ENCODE assay signal across 6 cellular contexts in genomic region chr3:33029450-33029849, GRCh38.
DNase-seq lines count a peak whose midpoint lies in the region; ATAC-seq, FAIRE-seq and TF ChIP-seq lines count a peak whose summit lies in the region.
"Not testable (repeated sequence)": the region's sequence is repeated elsewhere in the genome, so short reads cannot be mapped to it uniquely, and the experiment has no call there.

No MANE protein-coding gene starts in this region.

- peak overlapping the region; percentile 47 for H3K27ac ChIP-seq in CD4-positive, CD25-positive, alpha-beta regulatory T cell (ENCODE audit: insufficient read depth, low read length, poor library complexity, severe bottlenecking)
- H3K27ac ChIP-seq in HEK293 (ENCODE audit: extremely low read depth, low read depth, low read length); K562 (ENCODE audit: extremely low read depth, low read depth, low read length): not testable (repeated sequence)

- H3K9me3 Mint-ChIP-seq in CD4-positive, CD25-positive, alpha-beta regulatory T cell; activated T-cell treated with anti-CD3 and anti-CD28 coated beads, Interleukin-2, amount 50 U/mL, for 72 hours; activated T-helper 17 cell treated with anti-CD3 and anti-CD28 coated beads, Interleukin-2, amount 50 U/mL, for 72 hours: not testable (repeated sequence)

- DNase-seq in CD4-positive, CD25-positive, alpha-beta regulatory T cell; T-helper 17 cell; activated T-cell treated with anti-CD3 and anti-CD28 coated beads, Interleukin-2, amount 50 U/mL, for 72 hours; K562 (ENCODE audit: extremely low read depth in 1 of 4, low spot score in 3 of 4): not testable (repeated sequence)

- TF ChIP-seq CTCF in HEK293 (tag by site-specific recombination; IDR thresholded peaks at IDR 0.05); K562 (IDR thresholded peaks at IDR 0.05 in 2 of 3, conservative IDR thresholded peaks at IDR 0.05 in 1 of 3; ENCODE audit: insufficient read depth in 2 of 3, low read depth in 1 of 3, low read length in 3 of 3): not testable (repeated sequence)

- not testable (repeated sequence) for BruUV-seq in K562 (replicated peaks; lab: Mats Ljungman, UMichigan)

- H3K9me1 ChIP-seq in K562 (ENCODE audit: control insufficient read depth, insufficient read depth, low read length) = not testable (repeated sequence)

- not testable (repeated sequence) for H3K4me2 ChIP-seq in K562 (ENCODE audit: insufficient read depth, low read length)

- peaks cover 34% of the 10 kb centered on the region for H3K36me3 Mint-ChIP-seq in CD4-positive, CD25-positive, alpha-beta regulatory T cell
- not testable (repeated sequence) for H3K36me3 Mint-ChIP-seq in T-helper 17 cell (ENCODE audit: low read depth); activated T-cell treated with anti-CD3 and anti-CD28 coated beads, Interleukin-2, amount 50 U/mL, for 72 hours (ENCODE audit: insufficient read depth in 2 of 2)
- H3K36me3 Mint-ChIP-seq in activated T-helper 17 cell treated with anti-CD3 and anti-CD28 coated beads, Interleukin-2, amount 50 U/mL, for 72 hours (ENCODE audit: low read depth) = peaks cover 64% of the 10 kb centered on the region

- peaks cover 21% of the 10 kb centered on the region for H3K36me3 ChIP-seq in CD4-positive, CD25-positive, alpha-beta regulatory T cell (ENCODE audit: control insufficient read depth, insufficient read depth, low read length)
- H3K36me3 ChIP-seq in HEK293 (ENCODE audit: control insufficient read depth in 2 of 2, insufficient read depth in 1 of 2, low read length in 2 of 2) = not testable (repeated sequence)
- H3K36me3 ChIP-seq in K562 (ENCODE audit: control insufficient read depth, insufficient read depth, low read length) = peaks cover 23% of the 10 kb centered on the region

- POLR2A ChIA-PET in HEK293 (lab: Yijun Ruan, JAX) = not testable (repeated sequence)
- POLR2A ChIA-PET in K562 (lab: Yijun Ruan, JAX) = interaction anchor here (1.1 kb wide), 1 partner anchor 60 kb away, joined by 3 read pairs; no protein-coding TSS in a partner anchor

- H3K79me2 ChIP-seq in K562 (ENCODE audit: control insufficient read depth, insufficient read depth, low read length) = not testable (repeated sequence)

- peak overlapping the region in 2 of 3 donors; percentile 58 to 72 for H3K27ac Mint-ChIP-seq in CD4-positive, CD25-positive, alpha-beta regulatory T cell
- peak overlapping the region; percentile 96 for H3K27ac Mint-ChIP-seq in T-helper 17 cell
- H3K27ac Mint-ChIP-seq in activated T-cell treated with anti-CD3 and anti-CD28 coated beads, Interleukin-2, amount 50 U/mL, for 72 hours = peak overlapping the region; percentile 13
- H3K27ac Mint-ChIP-seq in activated T-helper 17 cell treated with anti-CD3 and anti-CD28 coated beads, Interleukin-2, amount 50 U/mL, for 72 hours = peak overlapping the region; percentile 80

- not testable (repeated sequence) for H3K4me3 ChIP-seq in CD4-positive, CD25-positive, alpha-beta regulatory T cell (ENCODE audit: low read depth, low read length); HEK293 (ENCODE audit: low read depth, low read length); K562

- not testable (repeated sequence) for H3K9ac ChIP-seq in K562 (ENCODE audit: insufficient read depth in 1 of 2, low read depth in 2 of 2, low read length in 2 of 2)

- CTCF ChIA-PET in HEK293 (lab: Yijun Ruan, JAX) = interaction anchor here (0.8 kb wide), 1 partner anchor 203 kb away, joined by 3 read pairs; no protein-coding TSS in a partner anchor
- CTCF ChIA-PET in K562 (lab: Yijun Ruan, JAX; ENCODE audit: low intra/inter-chr PET ratio) = not testable (repeated sequence)

- H3K9me3 ChIP-seq in CD4-positive, CD25-positive, alpha-beta regulatory T cell (ENCODE audit: control insufficient read depth in 2 of 2, low read length in 2 of 2); HEK293 (ENCODE audit: control insufficient read depth, insufficient read depth, low read depth, low read length); T-helper 17 cell (ENCODE audit: control insufficient read depth, low read length, poor library complexity, severe bottlenecking); K562 (replicated peaks; ENCODE audit: control insufficient read depth, insufficient read depth, low read depth, low read length): not testable (repeated sequence)

- TF ChIP-seq EP300 in K562 (IDR thresholded peaks at IDR 0.05; ENCODE audit: low read length) = not testable (repeated sequence)

- H3K4me1 Mint-ChIP-seq in CD4-positive, CD25-positive, alpha-beta regulatory T cell = peaks cover 18 to 55% (median 34%) of the 10 kb centered on the region in 4 donors
- peaks cover 29% of the 10 kb centered on the region for H3K4me1 Mint-ChIP-seq in T-helper 17 cell
- H3K4me1 Mint-ChIP-seq in activated T-cell treated with anti-CD3 and anti-CD28 coated beads, Interleukin-2, amount 50 U/mL, for 72 hours (ENCODE audit: low read depth) = peaks cover 36% of the 10 kb centered on the region
- peaks cover 38% of the 10 kb centered on the region for H3K4me1 Mint-ChIP-seq in activated T-helper 17 cell treated with anti-CD3 and anti-CD28 coated beads, Interleukin-2, amount 50 U/mL, for 72 hours

- in situ Hi-C loops in K562 (cut with MboI) = not testable (repeated sequence)

- not testable (repeated sequence) for FAIRE-seq in K562 (lab: Jason Lieb, UNC)

- H3K27me3 Mint-ChIP-seq in CD4-positive, CD25-positive, alpha-beta regulatory T cell; T-helper 17 cell; activated T-cell treated with anti-CD3 and anti-CD28 coated beads, Interleukin-2, amount 50 U/mL, for 72 hours (ENCODE audit: low read depth); activated T-helper 17 cell treated with anti-CD3 and anti-CD28 coated beads, Interleukin-2, amount 50 U/mL, for 72 hours: not testable (repeated sequence)

- intact Hi-C loops in K562 (cut with micrococcal nuclease) = not testable (repeated sequence)

- ATAC-seq in CD4-positive, CD25-positive, alpha-beta regulatory T cell (ENCODE audit: low read depth in 2 of 2); T-helper 17 cell; activated T-cell treated with anti-CD3 and anti-CD28 coated beads, Interleukin-2, amount 50 U/mL, for 72 hours (replicated peaks in 1 of 2); activated T-helper 17 cell treated with anti-CD3 and anti-CD28 coated beads, Interleukin-2, amount 50 U/mL, for 72 hours (replicated peaks); K562: not testable (repeated sequence)

- not testable (repeated sequence) for H4K20me1 ChIP-seq in K562 (replicated peaks; ENCODE audit: control insufficient read depth, insufficient read depth, low read length)

- TF ChIP-seq POLR2A in K562 (conservative IDR thresholded peaks at IDR 0.05) = not testable (repeated sequence)

- 78% methylated on average over 1 of the region's 1 CpG for WGBS in K562 (ENCODE audit: insufficient coverage, low coverage, missing lambda C conversion rate)

- H3K27me3 ChIP-seq in CD4-positive, CD25-positive, alpha-beta regulatory T cell (ENCODE audit: control insufficient read depth, insufficient read depth, low read length); K562 (ENCODE audit: control insufficient read depth in 2 of 2, insufficient read depth in 2 of 2, low read length in 2 of 2): not testable (repeated sequence)

- not testable (repeated sequence) for H2AFZ ChIP-seq in K562 (ENCODE audit: low read depth, low read length)

- not testable (repeated sequence) for TF ChIP-seq RAD21 in K562 (CRISPR knock-in tag; conservative IDR thresholded peaks at IDR 0.05 in 1 of 2, IDR thresholded peaks at IDR 0.05 in 1 of 2)

- H3K4me1 ChIP-seq in CD4-positive, CD25-positive, alpha-beta regulatory T cell (ENCODE audit: control insufficient read depth, insufficient read depth, low read length, poor library complexity, severe bottlenecking) = peaks cover 24% of the 10 kb centered on the region
- not testable (repeated sequence) for H3K4me1 ChIP-seq in HEK293 (ENCODE audit: control insufficient read depth, insufficient read depth, low read length); K562 (replicated peaks in 1 of 2; ENCODE audit: control insufficient read depth in 2 of 2, insufficient read depth in 2 of 2, low read length in 2 of 2)

- H3K4me3 Mint-ChIP-seq in CD4-positive, CD25-positive, alpha-beta regulatory T cell = peak overlapping the region in 1 of 4 donors; percentile 30
- H3K4me3 Mint-ChIP-seq in T-helper 17 cell; activated T-cell treated with anti-CD3 and anti-CD28 coated beads, Interleukin-2, amount 50 U/mL, for 72 hours: not testable (repeated sequence)
- H3K4me3 Mint-ChIP-seq in activated T-helper 17 cell treated with anti-CD3 and anti-CD28 coated beads, Interleukin-2, amount 50 U/mL, for 72 hours = peak overlapping the region; percentile 69

TF ChIP-seq in HEK293, 187 proteins besides CTCF, POLR2A, EP300 and RAD21:
- peak; percentile 83 for TF ChIP-seq ZNF146 (tag by site-specific recombination; IDR thresholded peaks at IDR 0.05)

TF ChIP-seq in K562, 482 proteins besides CTCF, POLR2A, EP300 and RAD21:
- TF ChIP-seq BCOR (IDR thresholded peaks at IDR 0.05) = peak; percentile 51; the same call in 1 of the 2 replicates
- TF ChIP-seq ZNF146 (CRISPR knock-in tag; IDR thresholded peaks at IDR 0.05; ENCODE audit: unreplicated experiment) = peak; percentile 83
- 0 out of 4 replicates have a peak, but pooled peaks have one; percentile 18 to 22 for TF ChIP-seq KDM1A (IDR thresholded peaks at IDR 0.05)

Comparison
In these comparisons a context has a peak if more than half of its experiments do, and no peak if none do; other contexts are left out.
1. H3K27ac Mint-ChIP-seq: peak in every context shown above with its lines; median percentile 96 in T-helper 17 cell; 80 in activated T-helper 17 cell treated with anti-CD3 and anti-CD28 coated beads, Interleukin-2, amount 50 U/mL, for 72 hours; 65 in CD4-positive, CD25-positive, alpha-beta regulatory T cell; 13 in activated T-cell treated with anti-CD3 and anti-CD28 coated beads, Interleukin-2, amount 50 U/mL, for 72 hours.